Comparison of ENCODE assay signal across 18 cellular contexts in the genomic region with DNA sequence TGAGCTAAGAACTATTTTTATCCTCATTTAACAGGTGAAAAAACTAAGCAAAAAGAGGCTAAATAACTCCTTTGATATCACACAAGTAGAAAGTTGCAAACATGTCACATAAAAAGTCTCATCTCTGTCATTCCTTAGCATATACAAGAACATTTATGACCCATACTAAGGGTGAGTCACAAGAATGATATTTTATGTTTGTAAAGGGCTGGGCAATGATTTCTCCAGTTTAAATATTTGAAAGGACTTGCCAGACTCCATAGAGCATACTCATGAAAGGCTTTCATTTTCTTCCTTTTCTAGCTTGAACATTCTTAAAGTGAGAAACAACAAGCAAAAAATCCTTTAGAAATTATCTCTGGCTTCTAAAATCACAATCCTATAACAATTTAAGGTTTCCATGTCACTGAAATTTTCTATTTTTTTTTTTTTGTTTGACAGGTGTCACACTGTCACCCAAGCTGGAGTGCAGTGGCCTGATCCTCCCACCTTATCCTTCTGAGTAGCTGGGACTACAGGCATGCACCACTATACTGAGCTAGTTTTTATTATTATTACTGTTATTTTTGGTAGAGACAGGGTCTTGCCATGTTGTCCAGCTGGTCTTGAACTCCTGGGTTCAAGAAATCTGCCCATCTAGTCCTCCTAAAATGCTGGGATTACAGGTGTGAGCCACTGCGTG.
A peak's percentile ranks its signal among the peaks of the same experiment; 100 is the strongest.
DNase-seq lines count a peak whose midpoint lies in the region; ATAC-seq, FAIRE-seq and TF ChIP-seq lines count a peak whose summit lies in the region.
"Had no signal": no experiment of that assay in that cellular context is flagged by ENCODE, and none has a peak within 500 bp of the region (broad histone marks: within the 10 kb centered on the region; RNA-seq: fewer than 3 reads in every experiment).

No MANE protein-coding gene starts in this region.

- WGBS in A549 (ENCODE audit: missing lambda C conversion rate) = 32% methylated on average over 1 of the region's 1 CpG
- 96% methylated on average over 1 of the region's 1 CpG for WGBS in suprapubic skin
- WGBS in stomach, 5 donors = 88 to 100% (median 93%) methylated on average over 1 of the region's 1 CpG

- H3K4me2 ChIP-seq in A549 = peak overlapping the region; percentile 37; the same call in 2 of the 3 replicates

- TF ChIP-seq CTCF in A549 (IDR thresholded peaks at IDR 0.05) (no peak), bronchial epithelial cell (IDR thresholded peaks at IDR 0.05; ENCODE audit: insufficient read depth, low read length, severe bottlenecking) (no peak), lower lobe of right lung (IDR thresholded peaks at IDR 0.05) (no peak), suprapubic skin (IDR thresholded peaks at IDR 0.05) (no peak), A673 (conservative IDR thresholded peaks at IDR 0.05; ENCODE audit: low read depth, low read length) (no peak), stomach (IDR thresholded peaks at IDR 0.05) (no peak)

- no peak for TF ChIP-seq RAD21 in A549 (conservative IDR thresholded peaks at IDR 0.05 in 1 of 2, IDR thresholded peaks at IDR 0.05 in 1 of 2)

- CTCF ChIA-PET in A549 (lab: Yijun Ruan, JAX) = no interaction called here
- CTCF ChIA-PET in A673 (lab: Charles Lee) = no interaction called here

- BruUV-seq in A673 (replicated peaks; lab: Mats Ljungman, UMichigan) = no TSS peak

- no peaks in the 10 kb centered on the region for H3K36me3 ChIP-seq in bronchial epithelial cell (ENCODE audit: control insufficient read depth, insufficient read depth, low read length)
- H3K36me3 ChIP-seq in lower lobe of right lung = no peaks in the 10 kb centered on the region
- H3K36me3 ChIP-seq in suprapubic skin = no peaks in the 10 kb centered on the region
- H3K36me3 ChIP-seq in A673 (ENCODE audit: insufficient read depth, low read length, poor library complexity, severe bottlenecking) = no peaks in the 10 kb centered on the region
- H3K36me3 ChIP-seq in stomach = no peaks in the 10 kb centered on the region
- H3K36me3 ChIP-seq: SJCRH30 had no signal

- H3K27me3 ChIP-seq in bronchial epithelial cell (ENCODE audit: control insufficient read depth, insufficient read depth, low read length) (no peaks in the 10 kb centered on the region), lower lobe of right lung (ENCODE audit: low read depth) (no peaks in the 10 kb centered on the region), suprapubic skin (no peaks in the 10 kb centered on the region), A673 (replicated peaks; ENCODE audit: insufficient read depth, low read depth, low read length, poor library complexity) (no peaks in the 10 kb centered on the region), stomach (no peaks in the 10 kb centered on the region)
- H3K27me3 ChIP-seq: SJCRH30 had no signal

- no peak for TF ChIP-seq POLR2A in A549 (IDR thresholded peaks at IDR 0.05; ENCODE audit: low read length)
- no peak for TF ChIP-seq POLR2A in suprapubic skin (IDR thresholded peaks at IDR 0.05)
- TF ChIP-seq POLR2A in stomach (IDR thresholded peaks at IDR 0.05) = no peak

- FAIRE-seq in A549 (lab: Jason Lieb, UNC) = no peak
- no peak for FAIRE-seq in bronchial epithelial cell (lab: Jason Lieb, UNC)
- FAIRE-seq: H1 had no signal

- H3K27ac ChIP-seq in A549 = no peak overlapping the region
- H3K27ac ChIP-seq in lower lobe of right lung = peak overlapping the region; percentile 19
- H3K27ac ChIP-seq in suprapubic skin = no peak overlapping the region
- no peak overlapping the region for H3K27ac ChIP-seq in A673 (ENCODE audit: low read depth, low read length, poor library complexity, severe bottlenecking)
- H3K27ac ChIP-seq in stomach = no peak overlapping the region
- H3K27ac ChIP-seq: C4-2B, RWPE1, SJCRH30 had no signal

- ATAC-seq in A549 (no peak), lower lobe of right lung (peak; percentile 64 to 89)

- DNase-seq in A549 (ENCODE audit: low read depth in 1 of 2, low spot score in 1 of 2) = peak in 1 of 2 experiments; percentile 18
- DNase-seq in HT-29 (ENCODE audit: low spot score) = peak; percentile 59
- peak; percentile 17 for DNase-seq in bronchial epithelial cell (ENCODE audit: low read depth)
- DNase-seq in lower lobe of right lung = no peak
- no peak for DNase-seq in suprapubic skin (ENCODE audit: low spot score in 2 of 2)
- DNase-seq in A673 (ENCODE audit: low spot score) = no peak
- no peak for DNase-seq in AG20443 (ENCODE audit: low spot score)
- DNase-seq in stomach = no peak
- DNase-seq: DMS 273 treated with DMSO at 0.1 percent for 48 hours, NCI-H1105 treated with DMSO at 0.1 percent for 48 hours, NCI-H187 treated with DMSO at 0.1 percent for 48 hours, NCI-H446, NCI-H748 treated with DMSO at 0.1 percent for 48 hours, OCI-M1, SJCRH30 had no signal

- peaks cover 5% of the 10 kb centered on the region; the same call in 2 of the 3 replicates for H3K4me1 ChIP-seq in A549
- H3K4me1 ChIP-seq in lower lobe of right lung = no peaks in the 10 kb centered on the region
- no peaks in the 10 kb centered on the region for H3K4me1 ChIP-seq in suprapubic skin
- H3K4me1 ChIP-seq in A673 (ENCODE audit: insufficient read depth, low read length, poor library complexity, severe bottlenecking) = no peaks in the 10 kb centered on the region
- H3K4me1 ChIP-seq in stomach = no peaks in the 10 kb centered on the region
- H3K4me1 ChIP-seq: SJCRH30 had no signal

- intact Hi-C loops in lower lobe of right lung (cut with DNase I) = no loop called here
- intact Hi-C loops in A673 (cut with micrococcal nuclease; ENCODE audit: unreplicated experiment) = no loop called here
- intact Hi-C loops in stomach (cut with DNase I; ENCODE audit: low total_unique reads) = no loop called here

- H3K9me3 ChIP-seq in A549 (no peaks in the 10 kb centered on the region), lower lobe of right lung (no peaks in the 10 kb centered on the region), suprapubic skin (no peaks in the 10 kb centered on the region), A673 (ENCODE audit: low read depth, low read length, poor library complexity, severe bottlenecking) (peaks cover 28% of the 10 kb centered on the region), stomach (no peaks in the 10 kb centered on the region)
- H3K9me3 ChIP-seq: SJCRH30 had no signal

- POLR2A ChIA-PET in A549 (lab: Yijun Ruan, JAX) (no interaction called here), A673 (lab: Charles Lee; ENCODE audit: low non-redundant PET) (no interaction called here)

- H3K4me3 ChIP-seq in A549 (no peak overlapping the region), bronchial epithelial cell (ENCODE audit: low read depth, low read length) (no peak overlapping the region), lower lobe of right lung (no peak overlapping the region), suprapubic skin (no peak overlapping the region), A673 (ENCODE audit: low read depth, low read length, poor library complexity, severe bottlenecking) (no peak overlapping the region), stomach (no peak overlapping the region)
- H3K4me3 ChIP-seq: SJCRH30 had no signal

- TF ChIP-seq EP300 in A549 (IDR thresholded peaks at IDR 0.05) = no peak
- TF ChIP-seq EP300 in suprapubic skin (IDR thresholded peaks at IDR 0.05) = no peak
- no peak for TF ChIP-seq EP300 in stomach (IDR thresholded peaks at IDR 0.05)

TF ChIP-seq in A549, 52 proteins besides CTCF, POLR2A, EP300 and RAD21:
- TF ChIP-seq TP53 (CRISPR knock-in tag; IDR thresholded peaks at IDR 0.05) (no peak), FOSL2 (IDR thresholded peaks at IDR 0.05) (no peak), FOSL2 (CRISPR knock-in tag; IDR thresholded peaks at IDR 0.05) (peak; percentile 26; the same call in 1 of the 2 replicates)

Comparison
In these comparisons a context has a peak if more than half of its experiments do, and no peak if none do; other contexts are left out.
1. ATAC-seq: peak in lower lobe of right lung (2 of 2); none in A549 (0 of 2).
2. DNase-seq: peak in HT-29 (single experiment) and bronchial epithelial cell (single experiment); none in lower lobe of right lung (single experiment), suprapubic skin (0 of 2), A673 (single experiment), AG20443 (single experiment) and stomach (single experiment).